ENCODE assay signal across 31 cellular contexts in genomic region chr18:62697636-62698035, GRCh38.
"Had no signal": no experiment of that assay in that cellular context is flagged by ENCODE, and none has a peak within 500 bp of the region (broad histone marks: within the 10 kb centered on the region; RNA-seq: fewer than 3 reads in every experiment).

No MANE protein-coding gene starts in this region.

- H3K9me3 ChIP-seq: adrenal gland, body of pancreas, breast epithelium had no signal

- H3K27ac ChIP-seq: adrenal gland, body of pancreas, brain microvascular endothelial cell, breast epithelium, VCaP had no signal

- DNase-seq: activated B cell treated with CpG ODN at 0.5 μM for 24 hours; activated CD4-positive, alpha-beta memory T cell treated with anti-CD3 and anti-CD28 coated beads for 36 hours; activated CD4-positive, alpha-beta T cell treated with anti-CD3 and anti-CD28 coated beads for 4 hours; activated CD4-positive, alpha-beta T cell treated with anti-CD3 and anti-CD28 coated beads, Interleukin-2, amount 10 ng/mL, durations not matched to agents 24 days and 14 days; activated CD4-positive, alpha-beta T cell treated with anti-CD3 and anti-CD28 coated beads, Interleukin-2, amount 50 U/mL, for 1 hour; activated CD4-positive, alpha-beta T cell treated with anti-CD3 and anti-CD28 coated beads, Interleukin-2, amount 50 U/mL, for 4 hours; activated CD4-positive, CD25-positive, alpha-beta regulatory T cell treated with anti-CD3 and anti-CD28 coated beads, Interleukin-2, amount 50 U/mL, for 72 hours; activated CD8-positive, alpha-beta memory T cell treated with anti-CD3 and anti-CD28 coated beads, Interleukin-2, amount 50 U/mL, for 4 hours; activated CD8-positive, alpha-beta T cell treated with anti-CD3 and anti-CD28 coated beads for 36 hours; activated effector memory CD4-positive, alpha-beta T cell treated with anti-CD3 and anti-CD28 coated beads, Interleukin-2, amount 50 U/mL, for 16 hours; activated gamma-delta T cell treated with Interleukin-2 at 50 U/mL for 16 hours; activated naive CD4-positive, alpha-beta T cell; activated naive CD4-positive, alpha-beta T cell treated with anti-CD3 and anti-CD28 coated beads for 36 hours; activated naive CD4-positive, alpha-beta T cell treated with anti-CD3 and anti-CD28 coated beads, Interleukin-2, amount 50 U/mL, for 16 hours; activated naive CD8-positive, alpha-beta T cell treated with anti-CD3 and anti-CD28 coated beads for 36 hours; activated T-cell treated with anti-CD3 and anti-CD28 coated beads for 4 hours; activated T-cell treated with anti-CD3 and anti-CD28 coated beads, Interleukin-2, amount 50 U/mL, for 1 hour; activated T-cell treated with anti-CD3 and anti-CD28 coated beads, Interleukin-2, amount 50 U/mL, for 4 hours; activated T-cell treated with anti-CD3 and anti-CD28 coated beads, Interleukin-2, amount 50 U/mL, for 72 hours; adrenal gland; amniotic stem cell; aorta; body of pancreas; brain microvascular endothelial cell; central memory CD4-positive, alpha-beta T cell; T-helper 2 cell; T-helper 9 cell had no signal

- H3K4me3 ChIP-seq: adrenal gland, body of pancreas, breast epithelium had no signal

- ATAC-seq: activated CD8-positive, alpha-beta T cell treated with anti-CD3 and anti-CD28 coated beads for 36 hours; activated naive CD4-positive, alpha-beta T cell treated with anti-CD3 and anti-CD28 coated beads, Interleukin-2, amount 50 U/mL, for 72 hours; activated T-cell treated with anti-CD3 and anti-CD28 coated beads, Interleukin-2, amount 50 U/mL, for 4 hours; activated T-cell treated with anti-CD3 and anti-CD28 coated beads, Interleukin-2, amount 50 U/mL, for 72 hours; activated T-helper 17 cell treated with anti-CD3 and anti-CD28 coated beads, Interleukin-2, amount 50 U/mL, for 72 hours; body of pancreas had no signal

- H3K36me3 ChIP-seq: adrenal gland, brain microvascular endothelial cell, breast epithelium had no signal

- H3K4me1 ChIP-seq: body of pancreas, breast epithelium had no signal

- H3K27me3 ChIP-seq: adrenal gland, body of pancreas, brain microvascular endothelial cell, breast epithelium had no signal
